1 cellular context compared by ENCODE assay signal in the genomic region with DNA sequence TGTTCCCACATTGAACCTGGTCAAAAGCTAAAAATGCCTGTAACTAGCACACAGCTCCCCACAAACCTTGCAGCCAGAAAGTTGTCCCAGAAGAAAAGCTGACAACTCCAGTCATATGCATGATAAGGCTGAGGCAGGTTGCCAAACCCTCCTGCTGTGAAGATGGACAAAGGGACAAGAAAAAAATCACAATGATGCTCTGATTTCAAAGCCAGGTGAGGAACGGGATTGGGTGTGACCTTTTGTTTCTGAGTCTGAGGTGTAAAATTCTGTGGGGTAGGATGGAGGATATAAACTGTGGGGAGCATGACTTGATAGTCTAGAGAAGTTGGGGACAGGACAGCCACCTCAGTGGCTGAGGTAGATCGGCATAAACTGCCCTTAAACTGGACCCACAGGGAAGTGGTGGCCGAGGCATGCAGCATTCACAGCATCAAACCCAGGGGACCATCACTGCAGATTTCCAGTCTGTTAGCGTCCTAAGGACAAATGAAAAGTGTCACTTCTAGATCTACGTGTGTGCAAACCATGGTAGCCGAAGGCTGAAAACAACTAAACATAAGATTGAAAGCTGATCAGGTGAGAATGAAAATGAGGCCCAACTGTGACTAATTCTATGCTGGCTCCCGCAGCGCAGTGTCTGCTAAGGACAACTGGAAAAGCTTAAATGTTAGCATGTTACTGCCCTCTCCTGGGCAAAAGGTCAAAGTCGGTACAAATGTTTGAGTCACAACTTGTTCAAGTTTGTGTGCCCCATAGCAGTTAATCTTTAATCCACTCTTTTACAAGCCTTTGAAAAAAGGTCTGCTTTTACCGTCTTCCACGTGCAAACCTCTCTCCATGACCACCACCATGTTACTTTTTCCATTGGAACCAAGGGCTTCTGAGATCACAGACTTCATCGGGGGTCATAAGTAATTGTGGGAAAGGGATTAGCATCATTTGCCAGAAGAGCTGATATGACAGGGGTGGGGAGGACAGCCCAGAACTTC.
TF ChIP-seq lines count a peak whose summit lies in the region.

No MANE protein-coding gene starts in this region.

TF ChIP-seq in GM23338, 12 proteins besides CTCF, POLR2A, EP300 and RAD21 (continued from another document):
- TF ChIP-seq ZNF462 (CRISPR knock-in tag; IDR thresholded peaks at IDR 0.05): 0 out of 2 replicates have a peak, but pooled peaks have one; percentile 33
- 0 out of 2 replicates have a peak, but pooled peaks have one; percentile 8 for TF ChIP-seq ZNF114 (CRISPR knock-in tag; IDR thresholded peaks at IDR 0.05)
- 0 out of 2 replicates have a peak, but pooled peaks have one; percentile 40 for TF ChIP-seq CREB1 (CRISPR knock-in tag; IDR thresholded peaks at IDR 0.05; ENCODE audit: low read depth)
- TF ChIP-seq POLR2AphosphoS5 (IDR thresholded peaks at IDR 0.05; ENCODE audit: low read depth): no peak
- no peak for TF ChIP-seq ZNF331 (CRISPR knock-in tag; IDR thresholded peaks at IDR 0.05; ENCODE audit: low read depth)
- TF ChIP-seq, protein P1, sequence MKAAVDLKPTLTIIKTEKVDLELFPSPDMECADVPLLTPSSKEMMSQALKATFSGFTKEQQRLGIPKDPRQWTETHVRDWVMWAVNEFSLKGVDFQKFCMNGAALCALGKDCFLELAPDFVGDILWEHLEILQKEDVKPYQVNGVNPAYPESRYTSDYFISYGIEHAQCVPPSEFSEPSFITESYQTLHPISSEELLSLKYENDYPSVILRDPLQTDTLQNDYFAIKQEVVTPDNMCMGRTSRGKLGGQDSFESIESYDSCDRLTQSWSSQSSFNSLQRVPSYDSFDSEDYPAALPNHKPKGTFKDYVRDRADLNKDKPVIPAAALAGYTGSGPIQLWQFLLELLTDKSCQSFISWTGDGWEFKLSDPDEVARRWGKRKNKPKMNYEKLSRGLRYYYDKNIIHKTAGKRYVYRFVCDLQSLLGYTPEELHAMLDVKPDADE (IDR thresholded peaks at IDR 0.05): no peak
- TF ChIP-seq REST (IDR thresholded peaks at IDR 0.05; ENCODE audit: unreplicated experiment): no peak
